1 cellular context compared by ENCODE assay signal in the genomic region with DNA sequence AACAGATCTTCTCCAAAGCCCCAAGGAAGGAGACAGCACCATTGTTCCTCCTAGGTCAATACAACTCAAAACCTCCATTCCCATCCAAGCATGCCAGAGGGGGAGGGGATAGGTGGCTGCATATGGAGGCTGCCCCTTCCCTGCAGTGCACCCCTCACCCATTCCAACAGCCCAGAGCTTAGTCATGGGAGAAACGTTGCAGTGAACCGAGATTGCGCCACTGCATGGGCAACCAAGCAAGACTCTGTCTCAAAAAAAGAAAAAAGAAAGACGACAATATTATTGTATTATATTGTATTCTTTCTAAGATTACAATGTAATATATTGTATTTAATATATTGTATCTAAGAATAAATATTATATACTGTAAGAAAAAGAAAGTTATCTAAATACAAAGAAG.
TF ChIP-seq lines count a peak whose summit lies in the region.

No MANE protein-coding gene starts in this region.

TF ChIP-seq in HepG2, 621 proteins besides CTCF, POLR2A, EP300 and RAD21:
- TF ChIP-seq, protein P1, sequence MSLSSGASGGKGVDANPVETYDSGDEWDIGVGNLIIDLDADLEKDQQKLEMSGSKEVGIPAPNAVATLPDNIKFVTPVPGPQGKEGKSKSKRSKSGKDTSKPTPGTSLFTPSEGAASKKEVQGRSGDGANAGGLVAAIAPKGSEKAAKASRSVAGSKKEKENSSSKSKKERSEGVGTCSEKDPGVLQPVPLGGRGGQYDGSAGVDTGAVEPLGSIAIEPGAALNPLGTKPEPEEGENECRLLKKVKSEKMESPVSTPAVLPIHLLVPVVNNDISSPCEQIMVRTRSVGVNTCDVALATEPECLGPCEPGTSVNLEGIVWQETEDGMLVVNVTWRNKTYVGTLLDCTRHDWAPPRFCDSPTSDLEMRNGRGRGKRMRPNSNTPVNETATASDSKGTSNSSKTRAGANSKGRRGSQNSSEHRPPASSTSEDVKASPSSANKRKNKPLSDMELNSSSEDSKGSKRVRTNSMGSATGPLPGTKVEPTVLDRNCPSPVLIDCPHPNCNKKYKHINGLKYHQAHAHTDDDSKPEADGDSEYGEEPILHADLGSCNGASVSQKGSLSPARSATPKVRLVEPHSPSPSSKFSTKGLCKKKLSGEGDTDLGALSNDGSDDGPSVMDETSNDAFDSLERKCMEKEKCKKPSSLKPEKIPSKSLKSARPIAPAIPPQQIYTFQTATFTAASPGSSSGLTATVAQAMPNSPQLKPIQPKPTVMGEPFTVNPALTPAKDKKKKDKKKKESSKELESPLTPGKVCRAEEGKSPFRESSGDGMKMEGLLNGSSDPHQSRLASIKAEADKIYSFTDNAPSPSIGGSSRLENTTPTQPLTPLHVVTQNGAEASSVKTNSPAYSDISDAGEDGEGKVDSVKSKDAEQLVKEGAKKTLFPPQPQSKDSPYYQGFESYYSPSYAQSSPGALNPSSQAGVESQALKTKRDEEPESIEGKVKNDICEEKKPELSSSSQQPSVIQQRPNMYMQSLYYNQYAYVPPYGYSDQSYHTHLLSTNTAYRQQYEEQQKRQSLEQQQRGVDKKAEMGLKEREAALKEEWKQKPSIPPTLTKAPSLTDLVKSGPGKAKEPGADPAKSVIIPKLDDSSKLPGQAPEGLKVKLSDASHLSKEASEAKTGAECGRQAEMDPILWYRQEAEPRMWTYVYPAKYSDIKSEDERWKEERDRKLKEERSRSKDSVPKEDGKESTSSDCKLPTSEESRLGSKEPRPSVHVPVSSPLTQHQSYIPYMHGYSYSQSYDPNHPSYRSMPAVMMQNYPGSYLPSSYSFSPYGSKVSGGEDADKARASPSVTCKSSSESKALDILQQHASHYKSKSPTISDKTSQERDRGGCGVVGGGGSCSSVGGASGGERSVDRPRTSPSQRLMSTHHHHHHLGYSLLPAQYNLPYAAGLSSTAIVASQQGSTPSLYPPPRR (CRISPR knock-in tag; IDR thresholded peaks at IDR 0.05; ENCODE audit: borderline replicate concordance) = no peak
- 0 out of 2 replicates have a peak, but pooled peaks have one; percentile 15 for TF ChIP-seq CEBPB (IDR thresholded peaks at IDR 0.05; ENCODE audit: borderline replicate concordance, low read depth, low read length)
- TF ChIP-seq NR2F1 (CRISPR knock-in tag; IDR thresholded peaks at IDR 0.05) = no peak
